8 cellular contexts compared by ENCODE assay signal in the genomic region with DNA sequence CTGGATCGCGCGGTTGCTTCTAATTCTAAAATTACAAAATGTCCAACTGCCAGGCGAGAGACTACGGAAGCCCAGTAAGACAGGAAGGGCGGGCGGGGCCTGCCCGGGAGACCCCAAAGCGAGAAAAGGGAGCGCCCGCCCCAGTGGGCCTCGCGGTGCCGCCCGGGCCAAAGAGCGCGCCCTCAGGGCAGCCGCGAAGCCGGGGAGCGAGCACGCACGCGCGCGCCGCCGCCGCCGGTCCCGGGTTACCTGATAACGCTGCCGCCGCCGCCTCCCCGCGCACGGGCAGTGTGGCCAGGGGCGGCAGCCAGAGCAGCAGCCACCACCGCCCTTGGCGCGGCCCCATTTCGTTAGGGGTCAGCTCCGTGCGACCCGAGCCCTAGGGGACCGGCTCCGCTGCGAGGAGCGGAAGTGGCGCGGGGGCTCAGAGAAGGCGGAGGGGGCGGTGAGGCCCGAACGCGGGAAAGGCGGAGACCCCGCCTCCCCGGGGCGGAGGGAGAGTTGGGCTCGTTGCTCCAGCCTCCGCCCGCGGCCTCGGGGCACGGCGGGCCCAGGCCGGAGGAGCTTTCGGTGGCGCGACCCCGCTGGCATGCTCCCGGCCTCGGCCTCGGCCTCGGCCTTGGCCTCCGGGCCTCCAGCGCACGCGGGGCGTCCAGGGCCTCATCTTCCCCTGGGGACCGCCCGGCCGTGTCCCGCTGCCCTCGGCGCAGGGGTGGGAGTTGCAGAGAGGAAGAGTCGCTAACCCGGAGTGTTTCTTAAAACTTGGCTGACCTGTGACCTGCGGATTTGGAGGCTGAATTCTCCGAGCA. TPM values are rescaled to one million over a fixed set of nuclear protein-coding genes. Genes with fewer than 3 reads are reported as not detected.
DNase-seq lines count a peak whose midpoint lies in the region; ATAC-seq and TF ChIP-seq lines count a peak whose summit lies in the region.

A gene with protein sequence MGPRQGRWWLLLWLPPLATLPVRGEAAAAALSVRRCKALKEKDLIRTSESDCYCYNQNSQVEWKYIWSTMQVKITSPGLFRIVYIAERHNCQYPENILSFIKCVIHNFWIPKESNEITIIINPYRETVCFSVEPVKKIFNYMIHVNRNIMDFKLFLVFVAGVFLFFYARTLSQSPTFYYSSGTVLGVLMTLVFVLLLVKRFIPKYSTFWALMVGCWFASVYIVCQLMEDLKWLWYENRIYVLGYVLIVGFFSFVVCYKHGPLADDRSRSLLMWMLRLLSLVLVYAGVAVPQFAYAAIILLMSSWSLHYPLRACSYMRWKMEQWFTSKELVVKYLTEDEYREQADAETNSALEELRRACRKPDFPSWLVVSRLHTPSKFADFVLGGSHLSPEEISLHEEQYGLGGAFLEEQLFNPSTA (minus strand): TSS at position 413 of the 809 bp plus-strand sequence. CDS start 67 bp downstream, at position 346.

- TF ChIP-seq CTCF in fibroblast of pulmonary artery (IDR thresholded peaks at IDR 0.05; ENCODE audit: low read length, missing control alignments) = no peak

- peaks cover 36 to 50% of the 10 kb centered on the region in 2 donors for H3K4me1 Mint-ChIP-seq in natural killer cell treated with Interleukin-12 subunit alpha and Interleukin-12 subunit beta and Interleukin-15 and Interleukin-18, amount 100 ng/mL, for 72 hours (ENCODE audit: low read depth in 2 of 2)
- peaks cover 57% of the 10 kb centered on the region for H3K4me1 Mint-ChIP-seq in stimulated activated naive CD8-positive, alpha-beta T cell treated with anti-CD3 and anti-CD28 coated beads, Interleukin-15, amount 100 ng/mL, for 72 hours

- peaks cover 30% of the 10 kb centered on the region for H3K36me3 Mint-ChIP-seq in natural killer cell treated with Interleukin-12 subunit alpha and Interleukin-12 subunit beta and Interleukin-15 and Interleukin-18, amount 100 ng/mL, for 72 hours

- peak within 1 kb of the TSS; percentile 99 to 100 for H3K27ac Mint-ChIP-seq in natural killer cell treated with Interleukin-12 subunit alpha and Interleukin-12 subunit beta and Interleukin-15 and Interleukin-18, amount 100 ng/mL, for 72 hours
- peak within 1 kb of the TSS; percentile 99 for H3K27ac Mint-ChIP-seq in stimulated activated naive CD8-positive, alpha-beta T cell treated with anti-CD3 and anti-CD28 coated beads, Interleukin-15, amount 100 ng/mL, for 72 hours

- H3K4me1 ChIP-seq in HUES48 (ENCODE audit: control insufficient read depth, insufficient read depth, low read length) = peaks cover 22% of the 10 kb centered on the region

- H3K27me3 Mint-ChIP-seq in natural killer cell treated with Interleukin-12 subunit alpha and Interleukin-12 subunit beta and Interleukin-15 and Interleukin-18, amount 100 ng/mL, for 72 hours = no peaks in the 10 kb centered on the region
- no peaks in the 10 kb centered on the region for H3K27me3 Mint-ChIP-seq in stimulated activated naive CD8-positive, alpha-beta T cell treated with anti-CD3 and anti-CD28 coated beads, Interleukin-15, amount 100 ng/mL, for 72 hours

- H3K9me3 Mint-ChIP-seq in natural killer cell treated with Interleukin-12 subunit alpha and Interleukin-12 subunit beta and Interleukin-15 and Interleukin-18, amount 100 ng/mL, for 72 hours = peaks cover 19% of the 10 kb centered on the region
- peaks cover 16 to 32% of the 10 kb centered on the region in 2 donors for H3K9me3 Mint-ChIP-seq in stimulated activated naive CD8-positive, alpha-beta T cell treated with anti-CD3 and anti-CD28 coated beads, Interleukin-15, amount 100 ng/mL, for 72 hours

- H3K9me3 ChIP-seq in HUES48 (ENCODE audit: control insufficient read depth, insufficient read depth, low read length) = peaks cover 17% of the 10 kb centered on the region

- peak within 1 kb of the TSS; percentile 89 for H3K9ac ChIP-seq in HUES48 (ENCODE audit: low read depth, low read length)

- peak; percentile 71 for ATAC-seq in GM21423 (IDR thresholded peaks at IDR 0.05; ENCODE audit: unreplicated experiment)
- ATAC-seq in natural killer cell treated with Interleukin-12 subunit alpha and Interleukin-12 subunit beta and Interleukin-15 and Interleukin-18, amount 100 ng/mL, for 72 hours = peak; percentile 91 to 93
- peak; percentile 89 for ATAC-seq in stimulated activated naive CD8-positive, alpha-beta T cell treated with anti-CD3 and anti-CD28 coated beads, Interleukin-15, amount 100 ng/mL, for 72 hours

- H3K36me3 ChIP-seq in HUES48 (ENCODE audit: control insufficient read depth, insufficient read depth, low read length) = no peaks in the 10 kb centered on the region

- peak within 1 kb of the TSS; percentile 67 for H3K4me3 ChIP-seq in HUES48 (ENCODE audit: low read depth, low read length)
- peak within 1 kb of the TSS; percentile 58 for H3K4me3 ChIP-seq in fibroblast of pulmonary artery (replicated peaks; ENCODE audit: low read depth, low read length)

- peak within 1 kb of the TSS; percentile 98 for H3K27ac ChIP-seq in HUES48 (ENCODE audit: low read depth, low read length)

- H3K4me3 Mint-ChIP-seq in natural killer cell treated with Interleukin-12 subunit alpha and Interleukin-12 subunit beta and Interleukin-15 and Interleukin-18, amount 100 ng/mL, for 72 hours = peak within 1 kb of the TSS; percentile 98
- H3K4me3 Mint-ChIP-seq in stimulated activated naive CD8-positive, alpha-beta T cell treated with anti-CD3 and anti-CD28 coated beads, Interleukin-15, amount 100 ng/mL, for 72 hours = peak within 1 kb of the TSS; percentile 92 to 96

- DNase-seq in DMS114 treated with DMSO at 0.1 percent for 48 hours (lab: John Stamatoyannopoulos, UW; ENCODE audit: unreplicated experiment) (peak; percentile 31), RPMI7951 (ENCODE audit: low read depth) (peak; percentile 80), fibroblast of pulmonary artery (ENCODE audit: low read depth) (peak; percentile 58)
- DNase-seq in activated T-helper 1 cell treated with anti-CD3 and anti-CD28 coated beads, Interleukin-2, amount 50 U/mL, for 16 hours (ENCODE audit: low read depth in 1 of 2, low spot score in 1 of 2) = peak; percentile 61 to 69
- peak; percentile 90 for DNase-seq in natural killer cell treated with Interleukin-12 subunit alpha and Interleukin-12 subunit beta and Interleukin-15 and Interleukin-18, amount 100 ng/mL, for 72 hours (ENCODE audit: low spot score)
- peak; percentile 85 to 91 for DNase-seq in stimulated activated naive CD8-positive, alpha-beta T cell treated with anti-CD3 and anti-CD28 coated beads, Interleukin-15, amount 100 ng/mL, for 72 hours

- no peaks in the 10 kb centered on the region for H3K27me3 ChIP-seq in HUES48 (ENCODE audit: control insufficient read depth, insufficient read depth, low read length)

RNA-seq across cellular contexts. Expression of the gene that starts here (rescaled TPM):
- total RNA-seq in RPMI7951 (2014; rRNA removed; shearing (Covaris generic)) = 5.9 and 11.7 TPM in 2 replicates
- total RNA-seq in natural killer cell treated with Interleukin-12 subunit alpha and Interleukin-12 subunit beta and Interleukin-15 and Interleukin-18, amount 100 ng/mL, for 72 hours = 1 to 10 TPM; 8.3 to 9.4 TPM

Comparison
In these comparisons a context has a peak if more than half of its experiments do, and no peak if none do; other contexts are left out.
1. Peak in every context shown above with its lines: DNase-seq, ATAC-seq, H3K4me3 ChIP-seq and H3K27ac ChIP-seq.
2. DNase-seq: peak in every context shown above with its lines; median percentile 90 in natural killer cell treated with Interleukin-12 subunit alpha and Interleukin-12 subunit beta and Interleukin-15 and Interleukin-18, amount 100 ng/mL, for 72 hours; 88 in stimulated activated naive CD8-positive, alpha-beta T cell treated with anti-CD3 and anti-CD28 coated beads, Interleukin-15, amount 100 ng/mL, for 72 hours; 80 in RPMI7951; 65 in activated T-helper 1 cell treated with anti-CD3 and anti-CD28 coated beads, Interleukin-2, amount 50 U/mL, for 16 hours; 58 in fibroblast of pulmonary artery; 31 in DMS114 treated with DMSO at 0.1 percent for 48 hours.